In the genomic region with DNA sequence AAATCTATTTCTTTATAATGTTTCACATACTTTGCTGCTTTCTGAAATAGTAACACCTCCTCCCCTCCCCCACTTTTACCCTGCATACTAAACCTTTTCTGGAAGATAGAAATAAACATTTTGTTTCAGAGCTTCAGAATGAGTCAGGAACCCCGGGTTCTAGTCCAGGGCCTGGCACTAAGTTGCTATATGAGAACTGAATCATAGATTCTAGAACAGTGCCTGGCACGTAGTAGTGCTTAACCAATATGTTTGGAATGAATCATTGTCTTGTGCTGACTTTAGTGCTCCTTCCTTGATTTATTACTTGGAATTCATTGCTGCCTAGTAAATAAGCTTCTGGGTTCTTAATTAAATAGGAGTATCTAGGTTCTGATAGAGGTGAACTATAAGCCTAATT, we compare ENCODE assay signal across 8 cellular contexts. TPM values are rescaled to one million over a fixed set of nuclear protein-coding genes. Genes with fewer than 3 reads are reported as not detected.
DNase-seq lines count a peak whose midpoint lies in the region; ATAC-seq and TF ChIP-seq lines count a peak whose summit lies in the region.

No MANE protein-coding gene starts in this region.

- no peaks in the 10 kb centered on the region for H3K27me3 Mint-ChIP-seq in activated naive CD8-positive, alpha-beta T cell
- no peaks in the 10 kb centered on the region for H3K27me3 Mint-ChIP-seq in naive B cell

- no peak overlapping the region for H3K4me3 ChIP-seq in AG09309 (ENCODE audit: control insufficient read depth, low read depth, low read length)

- H3K27ac Mint-ChIP-seq in activated naive CD8-positive, alpha-beta T cell: peak overlapping the region; percentile 93
- peak overlapping the region in 4 of 6 donors; percentile 0 to 43 (median 32) for H3K27ac Mint-ChIP-seq in naive B cell

- peak overlapping the region; percentile 74 for H3K4me3 Mint-ChIP-seq in activated naive CD8-positive, alpha-beta T cell
- peak overlapping the region in 1 of 8 donors; percentile 52 for H3K4me3 Mint-ChIP-seq in naive B cell

- H3K4me1 Mint-ChIP-seq in activated naive CD8-positive, alpha-beta T cell (ENCODE audit: low read depth): peaks cover 88% of the 10 kb centered on the region
- peaks cover 59 to 82% (median 71%) of the 10 kb centered on the region in 3 donors for H3K4me1 Mint-ChIP-seq in naive B cell

- peak; percentile 34 for DNase-seq in AG09309 (ENCODE audit: low read depth)
- DNase-seq in HK-2 (ENCODE audit: unreplicated experiment): peak; percentile 17
- DNase-seq in naive B cell: no peak
- DNase-seq in DMS 273 treated with DMSO at 0.1 percent for 48 hours (lab: John Stamatoyannopoulos, UW): no peak
- no peak for DNase-seq in DMS 273 (lab: John Stamatoyannopoulos, UW; ENCODE audit: unreplicated experiment)
- no peak for DNase-seq in NCI-H1048 (lab: John Stamatoyannopoulos, UW)
- DNase-seq in NCI-H82 treated with DMSO at 0.1 percent for 48 hours (lab: John Stamatoyannopoulos, UW; ENCODE audit: unreplicated experiment): no peak

- TF ChIP-seq CTCF in AG09309 (IDR thresholded peaks at IDR 0.05; ENCODE audit: control insufficient read depth, insufficient read depth, low read depth, low read length, missing control alignments): no peak

- no peaks in the 10 kb centered on the region for H3K9me3 Mint-ChIP-seq in activated naive CD8-positive, alpha-beta T cell (ENCODE audit: low read depth)
- H3K9me3 Mint-ChIP-seq in naive B cell: no peaks in the 10 kb centered on the region

- no peak for ATAC-seq in naive B cell (ENCODE audit: low read depth in 2 of 2)

- H3K36me3 Mint-ChIP-seq in activated naive CD8-positive, alpha-beta T cell: peaks cover 7% of the 10 kb centered on the region
- no peaks in the 10 kb centered on the region for H3K36me3 Mint-ChIP-seq in naive B cell

RNA-seq across cellular contexts. Expression of a gene that starts 18.4 kb away (rescaled TPM):
- polyA plus RNA-seq in naive B cell (ENCODE audit: low read depth in 6 of 6): 10 to 100 TPM in 3 of 6 donors, 1 to 10 TPM in 3; 7.7 to 13.5 (median 10.1) TPM

Comparison
In these comparisons a context has a peak if more than half of its experiments do, and no peak if none do; other contexts are left out.
1. DNase-seq: peak in AG09309 (single experiment) and HK-2 (single experiment); none in naive B cell (single experiment), DMS 273 treated with DMSO at 0.1 percent for 48 hours (single experiment), DMS 273 (single experiment), NCI-H1048 (single experiment) and NCI-H82 treated with DMSO at 0.1 percent for 48 hours (single experiment).